In the genomic region with DNA sequence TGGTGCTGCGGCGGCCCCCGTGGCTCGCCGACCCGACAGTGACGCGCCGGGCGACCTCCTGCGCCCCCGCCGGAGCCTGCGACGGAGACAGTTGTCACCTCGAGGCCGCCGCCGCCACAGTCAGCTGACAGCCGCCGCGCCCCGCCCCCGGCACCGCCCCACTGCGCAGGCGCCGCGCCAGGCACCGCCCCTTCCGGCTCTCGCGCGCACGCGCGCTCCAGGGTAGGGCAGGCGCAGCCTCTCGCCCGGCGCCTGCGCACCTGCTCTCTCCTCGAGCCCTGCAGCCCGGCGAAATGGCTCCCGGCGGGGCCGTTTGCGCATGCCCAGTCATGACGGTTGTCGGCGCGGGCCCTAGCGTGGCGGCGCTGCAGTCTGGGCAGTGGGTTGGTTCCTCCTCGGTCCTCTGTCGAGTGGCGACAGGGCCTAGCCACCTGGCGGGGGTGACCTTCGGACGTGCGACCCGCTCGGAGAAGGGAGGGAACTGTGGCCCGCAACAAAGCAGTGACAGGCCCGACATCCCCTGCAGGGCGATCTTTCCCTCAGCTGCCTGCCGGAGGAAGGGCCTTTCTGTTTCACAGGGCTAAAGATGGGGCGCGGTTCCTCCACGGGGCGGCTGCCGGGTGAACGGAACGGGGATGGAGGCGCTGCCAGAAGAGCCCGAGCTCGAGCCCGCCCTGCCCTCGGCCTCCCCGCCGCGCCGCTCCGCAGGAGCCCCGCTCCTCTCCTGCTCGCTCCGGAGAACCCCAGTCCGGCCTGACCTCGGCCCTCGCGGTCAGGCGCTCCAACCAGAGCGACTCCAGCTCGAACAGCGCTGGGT, we compare ENCODE assay signal across 1 cellular context.
A peak's percentile ranks its signal among the peaks of the same experiment; 100 is the strongest.
TF ChIP-seq lines count a peak whose summit lies in the region.

A gene (minus strand): TSS at position 135 of the 817 bp plus-strand sequence. CDS start 134 bp downstream, at position 1.

TF ChIP-seq in HepG2, 621 proteins besides CTCF, POLR2A, EP300 and RAD21 (continued from another document and continues in another):
- TF ChIP-seq, protein P1, sequence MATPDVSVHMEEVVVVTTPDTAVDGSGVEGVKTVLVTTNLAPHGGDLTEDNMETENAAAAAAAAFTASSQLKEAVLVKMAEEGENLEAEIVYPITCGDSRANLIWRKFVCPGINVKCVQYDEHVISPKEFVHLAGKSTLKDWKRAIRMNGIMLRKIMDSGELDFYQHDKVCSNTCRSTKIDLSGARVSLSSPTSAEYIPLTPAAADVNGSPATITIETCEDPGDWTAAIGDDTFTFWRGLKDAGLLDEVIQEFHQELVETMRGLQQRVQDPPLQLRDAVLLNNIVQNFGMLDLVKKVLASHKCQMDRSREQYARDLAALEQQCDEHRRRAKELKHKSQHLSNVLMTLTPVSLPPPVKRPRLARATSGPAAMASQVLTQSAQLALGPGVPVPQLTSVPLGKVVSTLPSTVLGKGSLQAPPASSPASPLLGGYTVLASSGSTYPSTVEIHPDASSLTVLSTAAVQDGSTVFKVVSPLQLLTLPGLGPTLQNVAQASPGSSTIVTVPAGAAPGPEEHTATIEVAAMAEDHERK (CRISPR knock-in tag; IDR thresholded peaks at IDR 0.05; ENCODE audit: low read depth) = no peak
- no peak for TF ChIP-seq MAFF (IDR thresholded peaks at IDR 0.05; ENCODE audit: low read depth, low read length)
- TF ChIP-seq, protein P2, sequence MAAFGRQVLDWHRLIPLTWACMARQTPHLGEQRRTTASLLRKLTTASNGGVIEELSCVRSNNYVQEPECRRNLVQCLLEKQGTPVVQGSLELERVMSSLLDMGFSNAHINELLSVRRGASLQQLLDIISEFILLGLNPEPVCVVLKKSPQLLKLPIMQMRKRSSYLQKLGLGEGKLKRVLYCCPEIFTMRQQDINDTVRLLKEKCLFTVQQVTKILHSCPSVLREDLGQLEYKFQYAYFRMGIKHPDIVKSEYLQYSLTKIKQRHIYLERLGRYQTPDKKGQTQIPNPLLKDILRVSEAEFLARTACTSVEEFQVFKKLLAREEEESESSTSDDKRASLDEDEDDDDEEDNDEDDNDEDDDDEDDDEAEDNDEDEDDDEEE (CRISPR knock-in tag; IDR thresholded peaks at IDR 0.05) = no peak
- peak; percentile 64; the same call in 1 of the 2 replicates for TF ChIP-seq KDM4B (CRISPR knock-in tag; IDR thresholded peaks at IDR 0.05)
- peak; percentile 95 for TF ChIP-seq ZNF343 (CRISPR knock-in tag; IDR thresholded peaks at IDR 0.05)
- TF ChIP-seq, protein P3, sequence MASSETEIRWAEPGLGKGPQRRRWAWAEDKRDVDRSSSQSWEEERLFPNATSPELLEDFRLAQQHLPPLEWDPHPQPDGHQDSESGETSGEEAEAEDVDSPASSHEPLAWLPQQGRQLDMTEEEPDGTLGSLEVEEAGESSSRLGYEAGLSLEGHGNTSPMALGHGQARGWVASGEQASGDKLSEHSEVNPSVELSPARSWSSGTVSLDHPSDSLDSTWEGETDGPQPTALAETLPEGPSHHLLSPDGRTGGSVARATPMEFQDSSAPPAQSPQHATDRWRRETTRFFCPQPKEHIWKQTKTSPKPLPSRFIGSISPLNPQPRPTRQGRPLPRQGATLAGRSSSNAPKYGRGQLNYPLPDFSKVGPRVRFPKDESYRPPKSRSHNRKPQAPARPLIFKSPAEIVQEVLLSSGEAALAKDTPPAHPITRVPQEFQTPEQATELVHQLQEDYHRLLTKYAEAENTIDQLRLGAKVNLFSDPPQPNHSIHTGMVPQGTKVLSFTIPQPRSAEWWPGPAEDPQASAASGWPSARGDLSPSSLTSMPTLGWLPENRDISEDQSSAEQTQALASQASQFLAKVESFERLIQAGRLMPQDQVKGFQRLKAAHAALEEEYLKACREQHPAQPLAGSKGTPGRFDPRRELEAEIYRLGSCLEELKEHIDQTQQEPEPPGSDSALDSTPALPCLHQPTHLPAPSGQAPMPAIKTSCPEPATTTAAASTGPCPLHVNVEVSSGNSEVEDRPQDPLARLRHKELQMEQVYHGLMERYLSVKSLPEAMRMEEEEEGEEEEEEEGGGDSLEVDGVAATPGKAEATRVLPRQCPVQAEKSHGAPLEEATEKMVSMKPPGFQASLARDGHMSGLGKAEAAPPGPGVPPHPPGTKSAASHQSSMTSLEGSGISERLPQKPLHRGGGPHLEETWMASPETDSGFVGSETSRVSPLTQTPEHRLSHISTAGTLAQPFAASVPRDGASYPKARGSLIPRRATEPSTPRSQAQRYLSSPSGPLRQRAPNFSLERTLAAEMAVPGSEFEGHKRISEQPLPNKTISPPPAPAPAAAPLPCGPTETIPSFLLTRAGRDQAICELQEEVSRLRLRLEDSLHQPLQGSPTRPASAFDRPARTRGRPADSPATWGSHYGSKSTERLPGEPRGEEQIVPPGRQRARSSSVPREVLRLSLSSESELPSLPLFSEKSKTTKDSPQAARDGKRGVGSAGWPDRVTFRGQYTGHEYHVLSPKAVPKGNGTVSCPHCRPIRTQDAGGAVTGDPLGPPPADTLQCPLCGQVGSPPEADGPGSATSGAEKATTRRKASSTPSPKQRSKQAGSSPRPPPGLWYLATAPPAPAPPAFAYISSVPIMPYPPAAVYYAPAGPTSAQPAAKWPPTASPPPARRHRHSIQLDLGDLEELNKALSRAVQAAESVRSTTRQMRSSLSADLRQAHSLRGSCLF (CRISPR knock-in tag; IDR thresholded peaks at IDR 0.05; ENCODE audit: borderline replicate concordance) = no peak
- peak; percentile 91 for TF ChIP-seq MEIS1 (CRISPR knock-in tag; IDR thresholded peaks at IDR 0.05; ENCODE audit: borderline replicate concordance)
- TF ChIP-seq ISX (CRISPR knock-in tag; conservative IDR thresholded peaks at IDR 0.05) = no peak
- no peak for TF ChIP-seq FIP1L1 (IDR thresholded peaks at IDR 0.05; ENCODE audit: borderline replicate concordance, insufficient read depth, low read depth, low read length)
- no peak for TF ChIP-seq NFE2 (CRISPR knock-in tag; IDR thresholded peaks at IDR 0.05)
- TF ChIP-seq TGIF2 (CRISPR knock-in tag; IDR thresholded peaks at IDR 0.05) = no peak
- peak; percentile 95; the same call in 1 of the 2 replicates for TF ChIP-seq MYNN (CRISPR knock-in tag; IDR thresholded peaks at IDR 0.05; ENCODE audit: low read depth)
- TF ChIP-seq ZC3H13 (CRISPR knock-in tag; IDR thresholded peaks at IDR 0.05) = peak; percentile 75
- peak; percentile 83 for TF ChIP-seq ZNF616 (CRISPR knock-in tag; IDR thresholded peaks at IDR 0.05; ENCODE audit: low read depth)
- 0 out of 2 replicates have a peak, but pooled peaks have one; percentile 59 for TF ChIP-seq ZSCAN29 (CRISPR knock-in tag; conservative IDR thresholded peaks at IDR 0.05)
- peak; percentile 86 for TF ChIP-seq TAF1 (CRISPR knock-in tag; IDR thresholded peaks at IDR 0.05)
- 0 out of 2 replicates have a peak, but pooled peaks have one; percentile 58 for TF ChIP-seq ZNF552 (CRISPR knock-in tag; IDR thresholded peaks at IDR 0.05; ENCODE audit: borderline replicate concordance)
- peak; percentile 76 for TF ChIP-seq ZBTB7A (CRISPR knock-in tag; IDR thresholded peaks at IDR 0.05)
- TF ChIP-seq, protein P4, sequence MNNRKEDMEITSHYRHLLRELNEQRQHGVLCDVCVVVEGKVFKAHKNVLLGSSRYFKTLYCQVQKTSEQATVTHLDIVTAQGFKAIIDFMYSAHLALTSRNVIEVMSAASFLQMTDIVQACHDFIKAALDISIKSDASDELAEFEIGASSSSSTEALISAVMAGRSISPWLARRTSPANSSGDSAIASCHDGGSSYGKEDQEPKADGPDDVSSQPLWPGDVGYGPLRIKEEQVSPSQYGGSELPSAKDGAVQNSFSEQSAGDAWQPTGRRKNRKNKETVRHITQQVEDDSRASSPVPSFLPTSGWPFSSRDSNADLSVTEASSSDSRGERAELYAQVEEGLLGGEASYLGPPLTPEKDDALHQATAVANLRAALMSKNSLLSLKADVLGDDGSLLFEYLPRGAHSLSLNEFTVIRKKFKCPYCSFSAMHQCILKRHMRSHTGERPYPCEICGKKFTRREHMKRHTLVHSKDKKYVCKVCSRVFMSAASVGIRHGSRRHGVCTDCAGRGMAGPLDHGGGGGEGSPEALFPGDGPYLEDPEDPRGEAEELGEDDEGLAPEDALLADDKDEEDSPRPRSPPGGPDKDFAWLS (CRISPR knock-in tag; IDR thresholded peaks at IDR 0.05; ENCODE audit: borderline replicate concordance) = 0 out of 2 replicates have a peak, but pooled peaks have one; percentile 53
- TF ChIP-seq, protein P5, sequence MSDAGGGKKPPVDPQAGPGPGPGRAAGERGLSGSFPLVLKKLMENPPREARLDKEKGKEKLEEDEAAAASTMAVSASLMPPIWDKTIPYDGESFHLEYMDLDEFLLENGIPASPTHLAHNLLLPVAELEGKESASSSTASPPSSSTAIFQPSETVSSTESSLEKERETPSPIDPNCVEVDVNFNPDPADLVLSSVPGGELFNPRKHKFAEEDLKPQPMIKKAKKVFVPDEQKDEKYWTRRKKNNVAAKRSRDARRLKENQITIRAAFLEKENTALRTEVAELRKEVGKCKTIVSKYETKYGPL (CRISPR knock-in tag; IDR thresholded peaks at IDR 0.05) = 0 out of 2 replicates have a peak, but pooled peaks have one; percentile 36
- 0 out of 2 replicates have a peak, but pooled peaks have one; percentile 19 for TF ChIP-seq FOXK1 (CRISPR knock-in tag; IDR thresholded peaks at IDR 0.05; ENCODE audit: borderline replicate concordance, low read depth)
- TF ChIP-seq MEIS2 (CRISPR knock-in tag; IDR thresholded peaks at IDR 0.05) = peak; percentile 45; the same call in 1 of the 2 replicates
- TF ChIP-seq, protein P6, sequence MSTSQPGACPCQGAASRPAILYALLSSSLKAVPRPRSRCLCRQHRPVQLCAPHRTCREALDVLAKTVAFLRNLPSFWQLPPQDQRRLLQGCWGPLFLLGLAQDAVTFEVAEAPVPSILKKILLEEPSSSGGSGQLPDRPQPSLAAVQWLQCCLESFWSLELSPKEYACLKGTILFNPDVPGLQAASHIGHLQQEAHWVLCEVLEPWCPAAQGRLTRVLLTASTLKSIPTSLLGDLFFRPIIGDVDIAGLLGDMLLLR (CRISPR knock-in tag; IDR thresholded peaks at IDR 0.05) = peak; percentile 90; the same call in 1 of the 2 replicates
- no peak for TF ChIP-seq NFYB (CRISPR knock-in tag; IDR thresholded peaks at IDR 0.05)
- TF ChIP-seq, protein P7, sequence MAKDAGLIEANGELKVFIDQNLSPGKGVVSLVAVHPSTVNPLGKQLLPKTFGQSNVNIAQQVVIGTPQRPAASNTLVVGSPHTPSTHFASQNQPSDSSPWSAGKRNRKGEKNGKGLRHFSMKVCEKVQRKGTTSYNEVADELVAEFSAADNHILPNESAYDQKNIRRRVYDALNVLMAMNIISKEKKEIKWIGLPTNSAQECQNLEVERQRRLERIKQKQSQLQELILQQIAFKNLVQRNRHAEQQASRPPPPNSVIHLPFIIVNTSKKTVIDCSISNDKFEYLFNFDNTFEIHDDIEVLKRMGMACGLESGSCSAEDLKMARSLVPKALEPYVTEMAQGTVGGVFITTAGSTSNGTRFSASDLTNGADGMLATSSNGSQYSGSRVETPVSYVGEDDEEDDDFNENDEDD (CRISPR knock-in tag; IDR thresholded peaks at IDR 0.05; ENCODE audit: borderline replicate concordance) = peak; percentile 84
- TF ChIP-seq FOXO1 (CRISPR knock-in tag; IDR thresholded peaks at IDR 0.05) = 0 out of 2 replicates have a peak, but pooled peaks have one; percentile 28
- TF ChIP-seq DMAP1 (CRISPR knock-in tag; IDR thresholded peaks at IDR 0.05) = peak; percentile 75
- TF ChIP-seq ZFP41 (CRISPR knock-in tag; IDR thresholded peaks at IDR 0.05; ENCODE audit: borderline replicate concordance) = peak; percentile 97
- no peak for TF ChIP-seq PCBP1 (IDR thresholded peaks at IDR 0.05; ENCODE audit: borderline replicate concordance, low read depth, low read length)
- TF ChIP-seq PRPF4 (IDR thresholded peaks at IDR 0.05; ENCODE audit: low read depth, low read length, poor library complexity, severe bottlenecking) = no peak
- TF ChIP-seq NFYC (CRISPR knock-in tag; IDR thresholded peaks at IDR 0.05) = peak; percentile 19
- TF ChIP-seq SMC3 (IDR thresholded peaks at IDR 0.05; ENCODE audit: low read length) = no peak
- no peak for TF ChIP-seq LCORL (IDR thresholded peaks at IDR 0.05)
- peak; percentile 38; the same call in 1 of the 2 replicates for TF ChIP-seq LCORL (CRISPR knock-in tag; IDR thresholded peaks at IDR 0.05)
- TF ChIP-seq ZNF329 (CRISPR knock-in tag; IDR thresholded peaks at IDR 0.05; ENCODE audit: low read depth) = peak; percentile 52; the same call in 1 of the 2 replicates
- TF ChIP-seq, protein P8, sequence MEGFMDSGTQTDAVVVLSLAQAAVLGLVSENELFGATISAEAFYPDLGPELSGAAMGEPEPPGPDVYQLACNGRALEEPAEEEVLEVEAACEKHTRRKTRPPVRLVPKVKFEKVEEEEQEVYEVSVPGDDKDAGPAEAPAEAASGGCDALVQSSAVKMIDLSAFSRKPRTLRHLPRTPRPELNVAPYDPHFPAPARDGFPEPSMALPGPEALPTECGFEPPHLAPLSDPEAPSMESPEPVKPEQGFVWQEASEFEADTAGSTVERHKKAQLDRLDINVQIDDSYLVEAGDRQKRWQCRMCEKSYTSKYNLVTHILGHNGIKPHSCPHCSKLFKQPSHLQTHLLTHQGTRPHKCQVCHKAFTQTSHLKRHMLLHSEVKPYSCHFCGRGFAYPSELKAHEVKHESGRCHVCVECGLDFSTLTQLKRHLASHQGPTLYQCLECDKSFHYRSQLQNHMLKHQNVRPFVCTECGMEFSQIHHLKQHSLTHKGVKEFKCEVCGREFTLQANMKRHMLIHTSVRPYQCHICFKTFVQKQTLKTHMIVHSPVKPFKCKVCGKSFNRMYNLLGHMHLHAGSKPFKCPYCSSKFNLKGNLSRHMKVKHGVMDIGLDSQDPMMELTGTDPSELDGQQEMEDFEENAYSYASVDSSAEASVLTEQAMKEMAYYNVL (CRISPR knock-in tag; IDR thresholded peaks at IDR 0.05; ENCODE audit: borderline replicate concordance) = peak; percentile 72; the same call in 1 of the 2 replicates
- TF ChIP-seq, protein P9, sequence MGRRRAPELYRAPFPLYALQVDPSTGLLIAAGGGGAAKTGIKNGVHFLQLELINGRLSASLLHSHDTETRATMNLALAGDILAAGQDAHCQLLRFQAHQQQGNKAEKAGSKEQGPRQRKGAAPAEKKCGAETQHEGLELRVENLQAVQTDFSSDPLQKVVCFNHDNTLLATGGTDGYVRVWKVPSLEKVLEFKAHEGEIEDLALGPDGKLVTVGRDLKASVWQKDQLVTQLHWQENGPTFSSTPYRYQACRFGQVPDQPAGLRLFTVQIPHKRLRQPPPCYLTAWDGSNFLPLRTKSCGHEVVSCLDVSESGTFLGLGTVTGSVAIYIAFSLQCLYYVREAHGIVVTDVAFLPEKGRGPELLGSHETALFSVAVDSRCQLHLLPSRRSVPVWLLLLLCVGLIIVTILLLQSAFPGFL (CRISPR knock-in tag; IDR thresholded peaks at IDR 0.05) = no peak
- TF ChIP-seq ZZZ3 (CRISPR knock-in tag; IDR thresholded peaks at IDR 0.05; ENCODE audit: borderline replicate concordance) = peak; percentile 86; the same call in 1 of the 2 replicates
- TF ChIP-seq, protein P10, sequence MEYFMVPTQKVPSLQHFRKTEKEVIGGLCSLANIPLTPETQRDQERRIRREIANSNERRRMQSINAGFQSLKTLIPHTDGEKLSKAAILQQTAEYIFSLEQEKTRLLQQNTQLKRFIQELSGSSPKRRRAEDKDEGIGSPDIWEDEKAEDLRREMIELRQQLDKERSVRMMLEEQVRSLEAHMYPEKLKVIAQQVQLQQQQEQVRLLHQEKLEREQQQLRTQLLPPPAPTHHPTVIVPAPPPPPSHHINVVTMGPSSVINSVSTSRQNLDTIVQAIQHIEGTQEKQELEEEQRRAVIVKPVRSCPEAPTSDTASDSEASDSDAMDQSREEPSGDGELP (IDR thresholded peaks at IDR 0.05; ENCODE audit: borderline replicate concordance, low read depth) = peak; percentile 86; the same call in 1 of the 2 replicates
